In the genomic region with DNA sequence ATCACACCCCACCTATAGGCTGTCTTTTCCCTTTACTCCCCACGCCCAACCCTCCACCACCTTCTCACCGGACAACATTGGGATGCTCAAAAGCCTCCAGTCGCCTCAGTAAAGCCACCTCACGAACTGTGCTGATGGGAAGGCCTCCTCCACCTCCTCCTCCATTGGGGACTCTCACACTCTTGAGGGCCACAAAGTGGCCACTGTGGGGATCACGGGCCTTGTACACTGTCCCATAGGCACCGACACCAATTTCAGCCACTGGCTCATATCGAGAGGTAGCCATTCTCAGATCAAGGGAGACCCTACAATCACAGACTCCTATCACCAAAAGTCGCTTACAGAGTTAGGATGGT, we compare ENCODE assay signal across 8 cellular contexts. TPM values are rescaled to one million over a fixed set of nuclear protein-coding genes. Genes with fewer than 3 reads are reported as not detected.
DNase-seq lines count a peak whose midpoint lies in the region; ATAC-seq, FAIRE-seq and TF ChIP-seq lines count a peak whose summit lies in the region.

No MANE protein-coding gene starts in this region.

- DNase-seq in GM19239 (ENCODE audit: insufficient read length, low spot score) (no peak), T-cell (no peak), fibroblast of mammary gland (ENCODE audit: low read depth) (no peak), retinal pigment epithelial cell (ENCODE audit: low read depth) (no peak), NCI-H187 treated with DMSO at 0.1 percent for 48 hours (lab: John Stamatoyannopoulos, UW) (no peak), COLO668 (lab: John Stamatoyannopoulos, UW; ENCODE audit: unreplicated experiment) (no peak), globus pallidus (ENCODE audit: low spot score) (no peak)
- DNase-seq in stimulated activated CD4-positive, alpha-beta T cell treated with anti-CD3 and anti-CD28 coated beads, Interleukin-2, amount 100 ng/mL, for 24 hours, result no peak

- no peaks in the 10 kb centered on the region for H3K9me3 Mint-ChIP-seq in T-cell

- CTCF ChIA-PET in T-cell (lab: Charles Lee), result interaction anchor here in 1 of 2 donors (1.0 kb wide), 1 partner anchor 10 kb away, joined by 3 read pairs; no protein-coding TSS in a partner anchor

- H3K36me3 Mint-ChIP-seq in T-cell, result peaks cover 21% of the 10 kb centered on the region

- H3K4me3 Mint-ChIP-seq in T-cell, result peak overlapping the region; percentile 89 to 96 (median 89)

- peaks cover 49 to 53% (median 49%) of the 10 kb centered on the region in 3 donors for H3K4me1 Mint-ChIP-seq in T-cell

- POLR2A ChIA-PET in T-cell (lab: Charles Lee), result no interaction called here

- TF ChIP-seq CTCF in fibroblast of mammary gland (conservative IDR thresholded peaks at IDR 0.05; ENCODE audit: control insufficient read depth, insufficient read depth, low read depth, low read length) (no peak), retinal pigment epithelial cell (conservative IDR thresholded peaks at IDR 0.05; ENCODE audit: low read depth, low read length) (no peak)

- H3K27me3 Mint-ChIP-seq in T-cell, result no peaks in the 10 kb centered on the region

- FAIRE-seq in GM19239 (lab: Jason Lieb, UNC), result peak; percentile 18

- peak overlapping the region; percentile 89 for H3K4me3 ChIP-seq in fibroblast of mammary gland (ENCODE audit: control insufficient read depth, low read depth, low read length)
- peak overlapping the region; percentile 90 for H3K4me3 ChIP-seq in retinal pigment epithelial cell (ENCODE audit: low read length)

- H3K27ac Mint-ChIP-seq in T-cell, result peak overlapping the region; percentile 93 to 99

- no peak for ATAC-seq in T-cell (replicated peaks in 1 of 4)

RNA-seq across cellular contexts. Expression of gene CDK4, which starts 0.7 kb away (rescaled TPM):
- total RNA-seq in T-cell, result 10 to 100 TPM; 24.1 to 53.9 (median 46.2) TPM

RNA-seq across cellular contexts. Expression of gene MARCHF9, which starts 3.5 kb away (rescaled TPM):
- total RNA-seq in T-cell, result 10 to 100 TPM; 45.4 to 72.9 (median 71.7) TPM

RNA-seq across cellular contexts. Expression of gene TSPAN31, which starts 6.6 kb away (rescaled TPM):
- 10 to 100 TPM; 12.8 to 25.6 (median 15.5) TPM for total RNA-seq in T-cell

RNA-seq across cellular contexts. Expression of gene AGAP2, which starts 12.9 kb away (rescaled TPM):
- total RNA-seq in T-cell, result 10 to 100 TPM; 43.2 to 74.6 (median 66.4) TPM

RNA-seq across cellular contexts. Expression of gene CYP27B1, which starts 15.5 kb away (rescaled TPM):
- 1 to 10 TPM in 3 of 5 donors, under 1 TPM in 2; 0.76 to 2.1 (median 1.2) TPM for total RNA-seq in T-cell
